Comparison of ENCODE assay signal across 11 cellular contexts in the genomic region with DNA sequence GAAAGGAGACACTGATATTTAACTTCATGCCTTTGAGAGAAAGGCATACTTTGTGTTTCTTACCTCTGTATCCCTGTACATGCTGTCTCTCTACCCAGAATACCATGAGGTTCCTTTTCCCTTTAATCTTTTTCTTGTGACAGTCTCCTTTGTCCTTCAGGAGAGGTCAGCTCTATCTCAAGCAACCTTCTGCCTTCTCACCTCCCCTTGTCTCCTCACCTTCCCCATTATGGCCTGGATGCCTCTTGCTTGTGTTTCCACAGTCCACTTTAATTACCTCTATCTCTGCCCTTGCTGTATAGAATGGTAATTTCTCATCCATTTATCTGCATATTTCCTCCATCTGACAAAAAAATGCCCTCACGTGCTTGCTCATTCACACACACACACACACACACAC. TPM values are rescaled to one million over a fixed set of nuclear protein-coding genes. Genes with fewer than 3 reads are reported as not detected.
DNase-seq lines count a peak whose midpoint lies in the region; ATAC-seq, FAIRE-seq and TF ChIP-seq lines count a peak whose summit lies in the region.
"Had no signal": no experiment of that assay in that cellular context is flagged by ENCODE, and none has a peak within 500 bp of the region (broad histone marks: within the 10 kb centered on the region; RNA-seq: fewer than 3 reads in every experiment).

No MANE protein-coding gene starts in this region.

- peaks cover 9% of the 10 kb centered on the region for H3K36me3 Mint-ChIP-seq in activated naive CD4-positive, alpha-beta T cell treated with anti-CD3 and anti-CD28 coated beads, Interleukin-2, amount 50 U/mL, for 24 hours
- peaks cover 23% of the 10 kb centered on the region for H3K36me3 Mint-ChIP-seq in activated B cell treated with CpG ODN at 0.5 μM for 24 hours (ENCODE audit: low read depth)
- H3K36me3 Mint-ChIP-seq in immature natural killer cell, result no peaks in the 10 kb centered on the region

- TF ChIP-seq EP300 in HepG2 (IDR thresholded peaks at IDR 0.05; ENCODE audit: low read depth in 2 of 2, low read length in 2 of 2) (no peak), HepG2 (CRISPR knock-in tag; IDR thresholded peaks at IDR 0.05; ENCODE audit: borderline replicate concordance) (no peak)

- POLR2A ChIA-PET in activated B cell treated with CpG ODN at 0.5 μM for 24 hours (lab: Charles Lee), result interaction anchor here (0.8 to 2.5 kb wide), 8 partner anchors 8 to 310 kb away, joined by 3 to 11 read pairs (median 4); no protein-coding TSS in a partner anchor
- POLR2A ChIA-PET in HepG2 (lab: Yijun Ruan, JAX), result no interaction called here

- peaks cover 0 to 100% (median 33%) of the 10 kb centered on the region in 4 donors for H3K4me1 ChIP-seq in tibial artery
- no peaks in the 10 kb centered on the region for H3K4me1 ChIP-seq in HepG2 (ENCODE audit: insufficient read depth, low read length)

- TF ChIP-seq CTCF in activated B cell treated with CpG ODN at 0.5 μM for 24 hours (IDR thresholded peaks at IDR 0.05) (no peak), tibial artery (IDR thresholded peaks at IDR 0.05) (no peak), HepG2 (CRISPR knock-in tag; IDR thresholded peaks at IDR 0.05) (no peak)

- peak overlapping the region; percentile 94 for H3K27ac Mint-ChIP-seq in activated naive CD4-positive, alpha-beta T cell treated with anti-CD3 and anti-CD28 coated beads, Interleukin-2, amount 50 U/mL, for 24 hours
- peak overlapping the region; percentile 91 for H3K27ac Mint-ChIP-seq in activated B cell treated with CpG ODN at 0.5 μM for 24 hours
- peak overlapping the region; percentile 91 to 96 (median 92) for H3K27ac Mint-ChIP-seq in immature natural killer cell

- in situ Hi-C loops in HepG2 (cut with HindIII; ENCODE audit: extremely low pct_ligation_motif_present, low pct_unique_long_range_greater_than_20kb), result no loop called here

- CTCF ChIA-PET in activated B cell treated with CpG ODN at 0.5 μM for 24 hours (lab: Charles Lee) (no interaction called here), HepG2 (lab: Yijun Ruan, JAX; ENCODE audit: low intra/inter-chr PET ratio, low total read pairs) (no interaction called here)

- H3K27me3 Mint-ChIP-seq in activated naive CD4-positive, alpha-beta T cell treated with anti-CD3 and anti-CD28 coated beads, Interleukin-2, amount 50 U/mL, for 24 hours, result no peaks in the 10 kb centered on the region
- H3K27me3 Mint-ChIP-seq in activated B cell treated with CpG ODN at 0.5 μM for 24 hours, result no peaks in the 10 kb centered on the region
- peaks cover 6 to 20% (median 13%) of the 10 kb centered on the region in 3 donors for H3K27me3 Mint-ChIP-seq in immature natural killer cell (ENCODE audit: low read depth in 3 of 3)

- FAIRE-seq in HepG2 (lab: Jason Lieb, UNC), result no peak
- FAIRE-seq: bronchial epithelial cell had no signal

- H3K27ac ChIP-seq in tibial artery, result peak overlapping the region; percentile 45 to 57
- no peak overlapping the region for H3K27ac ChIP-seq in HepG2 (ENCODE audit: extremely low read length, insufficient read depth, low read length)

- no TSS peak for BruUV-seq in HepG2 (replicated peaks; lab: Mats Ljungman, UMichigan)

- WGBS in HepG2 (ENCODE audit: low lambda C conversion rate), result 0% methylated on average over 1 of the region's 1 CpG

- H3K9ac ChIP-seq in HepG2 (ENCODE audit: insufficient read depth, low read depth, low read length), result no peak overlapping the region

- no peak overlapping the region for H3K4me2 ChIP-seq in HepG2 (ENCODE audit: low read depth, low read length)

- H3K9me3 ChIP-seq in tibial artery (no peaks in the 10 kb centered on the region), HepG2 (ENCODE audit: low read length) (no peaks in the 10 kb centered on the region)

- no peaks in the 10 kb centered on the region for H3K9me3 Mint-ChIP-seq in activated naive CD4-positive, alpha-beta T cell treated with anti-CD3 and anti-CD28 coated beads, Interleukin-2, amount 50 U/mL, for 24 hours
- H3K9me3 Mint-ChIP-seq in activated B cell treated with CpG ODN at 0.5 μM for 24 hours, result no peaks in the 10 kb centered on the region
- no peaks in the 10 kb centered on the region for H3K9me3 Mint-ChIP-seq in immature natural killer cell

- no peak overlapping the region for H2AFZ ChIP-seq in HepG2 (ENCODE audit: low read length)

- no peak for TF ChIP-seq POLR2A in HepG2 (IDR thresholded peaks at IDR 0.05; ENCODE audit: insufficient read depth in 1 of 2, low read depth in 2 of 2, low read length in 2 of 2)

- intact Hi-C loops in activated B cell treated with CpG ODN at 0.5 μM for 24 hours (cut with micrococcal nuclease) (loop anchor here (2.0 to 5.0 kb wide), 2 partner anchors 13 to 321 kb away; no protein-coding TSS in a partner anchor), tibial artery (cut with DNase I; ENCODE audit: low total_unique reads) (no loop called here), HepG2 (cut with micrococcal nuclease; ENCODE audit: unreplicated experiment) (no loop called here)

- DNase-seq in activated naive CD4-positive, alpha-beta T cell treated with anti-CD3 and anti-CD28 coated beads, Interleukin-2, amount 50 U/mL, for 16 hours, result no peak
- DNase-seq in activated B cell treated with CpG ODN at 0.5 μM for 24 hours, result no peak
- DNase-seq in immature natural killer cell, result no peak
- DNase-seq in tibial artery, result no peak
- DNase-seq in HepG2 (ENCODE audit: low spot score), result no peak
- no peak for DNase-seq in NCI-H2107 (lab: John Stamatoyannopoulos, UW)
- no peak for DNase-seq in NOMO-1 treated with DMSO at 0.1 percent for 48 hours (lab: John Stamatoyannopoulos, UW; ENCODE audit: unreplicated experiment)
- DNase-seq: activated CD4-positive, alpha-beta T cell treated with anti-CD3 and anti-CD28 coated beads, Interleukin-2, amount 50 U/mL, for 4 hours; NCI-H2081 had no signal

- H3K4me1 Mint-ChIP-seq in activated naive CD4-positive, alpha-beta T cell treated with anti-CD3 and anti-CD28 coated beads, Interleukin-2, amount 50 U/mL, for 24 hours, result peaks cover 81% of the 10 kb centered on the region
- H3K4me1 Mint-ChIP-seq in activated B cell treated with CpG ODN at 0.5 μM for 24 hours, result peaks cover 94% of the 10 kb centered on the region
- peaks cover 98 to 100% of the 10 kb centered on the region in 2 donors for H3K4me1 Mint-ChIP-seq in immature natural killer cell

- no peaks in the 10 kb centered on the region for H4K20me1 ChIP-seq in HepG2 (ENCODE audit: insufficient read depth, low read length)

- H3K36me3 ChIP-seq in tibial artery (no peaks in the 10 kb centered on the region), HepG2 (replicated peaks in 1 of 2; ENCODE audit: control insufficient read depth in 1 of 2, insufficient read depth in 2 of 2, low read length in 2 of 2) (no peaks in the 10 kb centered on the region)

- H3K27me3 ChIP-seq in tibial artery (no peaks in the 10 kb centered on the region), HepG2 (ENCODE audit: control insufficient read depth in 1 of 2, insufficient read depth in 2 of 2, low read length in 2 of 2) (no peaks in the 10 kb centered on the region)

- H3K4me3 Mint-ChIP-seq in activated naive CD4-positive, alpha-beta T cell treated with anti-CD3 and anti-CD28 coated beads, Interleukin-2, amount 50 U/mL, for 24 hours, result peak overlapping the region; percentile 70
- H3K4me3 Mint-ChIP-seq in activated B cell treated with CpG ODN at 0.5 μM for 24 hours (peak overlapping the region; percentile 8), immature natural killer cell (peak overlapping the region; percentile 73 to 89 (median 75))

- no peaks in the 10 kb centered on the region for H3K79me2 ChIP-seq in HepG2 (ENCODE audit: insufficient read depth, low read length)

- ATAC-seq in activated B cell treated with CpG ODN at 0.5 μM for 24 hours (ENCODE audit: low read depth) (no peak), HepG2 (no peak)

- H3K4me3 ChIP-seq in tibial artery (no peak overlapping the region), HepG2 (replicated peaks in 1 of 3; ENCODE audit: insufficient read depth in 1 of 3, low read depth in 2 of 3, low read length in 3 of 3) (no peak overlapping the region)

- no peak for TF ChIP-seq RAD21 in HepG2 (CRISPR knock-in tag; IDR thresholded peaks at IDR 0.05)

TF ChIP-seq in HepG2, 621 proteins besides CTCF, POLR2A, EP300 and RAD21 (continues in another document):
- TF ChIP-seq ZNF562 (CRISPR knock-in tag; IDR thresholded peaks at IDR 0.05; ENCODE audit: borderline replicate concordance), result no peak
- no peak for TF ChIP-seq KDM5A (IDR thresholded peaks at IDR 0.05; ENCODE audit: borderline replicate concordance, low read length)
- TF ChIP-seq ZSCAN21 (CRISPR knock-in tag; IDR thresholded peaks at IDR 0.05; ENCODE audit: borderline replicate concordance), result no peak
- no peak for TF ChIP-seq GABPA (IDR thresholded peaks at IDR 0.05; ENCODE audit: low read depth, low read length)
- no peak for TF ChIP-seq GABPA (CRISPR knock-in tag; IDR thresholded peaks at IDR 0.05; ENCODE audit: low read depth)
- TF ChIP-seq ZKSCAN1 (IDR thresholded peaks at IDR 0.05; ENCODE audit: low read length), result no peak

RNA-seq across cellular contexts. Expression of gene MSN, which starts 28.4 kb away (rescaled TPM):
- total RNA-seq in activated B cell treated with CpG ODN at 0.5 μM for 24 hours (352 TPM in 2 replicates), HepG2 (2016; rRNA removed; fragmentation: Illumina TruSeq; extraction: Trizol) (not detected in 2 replicates)
- polyA plus RNA-seq in immature natural killer cell (1,000 to 10,000 TPM; 1,039 to 1,577 (median 1,568) TPM), HepG2 (2011; rRNA removed) (0.15 and 0.40 TPM in 2 replicates)
- not detected in 2 replicates for total RNA-seq in HepG2 (2016; cell fraction: cytosol; rRNA removed; fragmentation: Illumina TruSeq; extraction: Trizol; ENCODE audit: low read depth)
- not detected in 2 replicates for total RNA-seq in HepG2 (2016; cell fraction: insoluble cytoplasmic fraction; rRNA removed; fragmentation: Illumina TruSeq; extraction: Trizol)
- not detected in 2 replicates for total RNA-seq in HepG2 (2016; cell fraction: membrane; rRNA removed; fragmentation: Illumina TruSeq; extraction: Trizol)
- total RNA-seq in HepG2 (2016; cell fraction: nucleus; rRNA removed; fragmentation: Illumina TruSeq; extraction: Trizol), result 0.09 TPM in 1 of 2 replicates, not detected in the other
- 0.12 and 0.19 TPM in 2 replicates for polyA plus RNA-seq in HepG2 (2011; cell fraction: cytosol; rRNA removed)
- 0.06 and 0.29 TPM in 2 replicates for polyA plus RNA-seq in HepG2 (2011; cell fraction: nucleus; rRNA removed)
- 0.09 TPM in 1 of 2 replicates, not detected in the other for polyA plus RNA-seq in HepG2 (2012)
- not detected in 2 replicates for polyA plus RNA-seq in HepG2 (2016; cell fraction: cytosol; fragmentation: Illumina TruSeq; extraction: Trizol; ENCODE audit: low read depth)
- 0.05 TPM in 1 of 2 replicates, not detected in the other for polyA plus RNA-seq in HepG2 (2016; cell fraction: insoluble cytoplasmic fraction; fragmentation: Illumina TruSeq; extraction: Trizol; ENCODE audit: low read depth)
- not detected in 2 replicates for polyA plus RNA-seq in HepG2 (2016; cell fraction: membrane; fragmentation: Illumina TruSeq; extraction: Trizol; ENCODE audit: low read depth)
- polyA plus RNA-seq in HepG2 (2016; cell fraction: nucleus; fragmentation: Illumina TruSeq; extraction: Trizol; ENCODE audit: insufficient read depth, low read depth), result not detected in 2 replicates
- polyA minus RNA-seq in HepG2 (2011; rRNA and poly(A)+ RNA removed; ENCODE audit: low replicate concordance), result 0.94 and 357 TPM in 2 replicates
- polyA minus RNA-seq in HepG2 (2011; cell fraction: cytosol; rRNA and poly(A)+ RNA removed), result 0.59 and 0.70 TPM in 2 replicates
- 0.37 and 0.52 TPM in 2 replicates for polyA minus RNA-seq in HepG2 (2011; cell fraction: nucleus; rRNA and poly(A)+ RNA removed)

Comparison
In these comparisons a context has a peak if more than half of its experiments do, and no peak if none do; other contexts are left out.
1. H3K4me3 Mint-ChIP-seq: peak in every context shown above with its lines; median percentile 75 in immature natural killer cell; 70 in activated naive CD4-positive, alpha-beta T cell treated with anti-CD3 and anti-CD28 coated beads, Interleukin-2, amount 50 U/mL, for 24 hours; 8 in activated B cell treated with CpG ODN at 0.5 μM for 24 hours.
2. RNA of gene MSN, which starts 28.4 kb away (total RNA-seq): 352 TPM in activated B cell treated with CpG ODN at 0.5 μM for 24 hours; 0.09 TPM in HepG2; every median in the first group is over 100 times any median in the second.
3. Peak in every context shown above with its lines, with median percentiles within 50 percentile points of each other: H3K27ac Mint-ChIP-seq.